In genomic region chr17:76182016-76182764, GRCh38 we compare ENCODE assay signal across 8 cellular contexts. TPM values are rescaled to one million over a fixed set of nuclear protein-coding genes. Genes with fewer than 3 reads are reported as not detected.
A peak's percentile ranks its signal among the peaks of the same experiment; 100 is the strongest.
DNase-seq lines count a peak whose midpoint lies in the region; ATAC-seq and TF ChIP-seq lines count a peak whose summit lies in the region.

No MANE protein-coding gene starts in this region.

- peak; percentile 14 for DNase-seq in AG04449 (ENCODE audit: low read depth, low spot score)
- peak; percentile 90 for DNase-seq in LNCaP clone FGC (ENCODE audit: low read depth)
- peak; percentile 94 for DNase-seq in activated T-cell treated with anti-CD3 and anti-CD28 coated beads for 24 hours (ENCODE audit: low read depth)
- peak; percentile 77 to 96 (median 91) for DNase-seq in naive thymus-derived CD8-positive, alpha-beta T cell
- peak; percentile 95 to 99 for DNase-seq in stimulated activated effector memory CD8-positive, alpha-beta T cell treated with anti-CD3 and anti-CD28 coated beads, Interleukin-12 subunit alpha, Interleukin-12 subunit beta, amount 100 ng/mL, for 72 hours (ENCODE audit: low spot score in 2 of 2)

- H3K36me3 Mint-ChIP-seq in naive thymus-derived CD8-positive, alpha-beta T cell, result peaks cover 5 to 12% (median 10%) of the 10 kb centered on the region in 3 donors
- H3K36me3 Mint-ChIP-seq in stimulated activated effector memory CD8-positive, alpha-beta T cell treated with anti-CD3 and anti-CD28 coated beads, Interleukin-12 subunit alpha, Interleukin-12 subunit beta, amount 100 ng/mL, for 72 hours, result no peaks in the 10 kb centered on the region

- ATAC-seq in GM18909 (IDR thresholded peaks at IDR 0.05; ENCODE audit: poor library complexity, unreplicated experiment) (peak; percentile 53), esophagus mucosa (peak; percentile 89)
- peak; percentile 70 to 73 for ATAC-seq in naive thymus-derived CD8-positive, alpha-beta T cell
- ATAC-seq in stimulated activated effector memory CD8-positive, alpha-beta T cell treated with anti-CD3 and anti-CD28 coated beads, Interleukin-12 subunit alpha, Interleukin-12 subunit beta, amount 100 ng/mL, for 72 hours, result peak; percentile 88

- H3K4me1 Mint-ChIP-seq in naive thymus-derived CD8-positive, alpha-beta T cell, result peaks cover 23 to 69% (median 60%) of the 10 kb centered on the region in 4 donors
- peaks cover 47% of the 10 kb centered on the region for H3K4me1 Mint-ChIP-seq in stimulated activated effector memory CD8-positive, alpha-beta T cell treated with anti-CD3 and anti-CD28 coated beads, Interleukin-12 subunit alpha, Interleukin-12 subunit beta, amount 100 ng/mL, for 72 hours

- peak overlapping the region in 9 of 10 donors; percentile 6 to 75 (median 55) for H3K4me3 Mint-ChIP-seq in naive thymus-derived CD8-positive, alpha-beta T cell
- peak overlapping the region; percentile 16 for H3K4me3 Mint-ChIP-seq in stimulated activated effector memory CD8-positive, alpha-beta T cell treated with anti-CD3 and anti-CD28 coated beads, Interleukin-12 subunit alpha, Interleukin-12 subunit beta, amount 100 ng/mL, for 72 hours

- H3K9me3 Mint-ChIP-seq in naive thymus-derived CD8-positive, alpha-beta T cell, result no peaks in the 10 kb centered on the region
- H3K9me3 Mint-ChIP-seq in stimulated activated effector memory CD8-positive, alpha-beta T cell treated with anti-CD3 and anti-CD28 coated beads, Interleukin-12 subunit alpha, Interleukin-12 subunit beta, amount 100 ng/mL, for 72 hours, result no peaks in the 10 kb centered on the region

- POLR2A ChIA-PET in AG04449 (lab: Yijun Ruan, JAX), result interaction anchor here (0.7 to 1.1 kb wide), 2 partner anchors 16 to 141 kb away, joined by 3 read pairs; no protein-coding TSS in a partner anchor
- POLR2A ChIA-PET in naive thymus-derived CD8-positive, alpha-beta T cell (lab: Charles Lee), result interaction anchor here (0.6 to 20.4 kb wide), 17 partner anchors 9 to 98 kb away, joined by 3 to 527 read pairs (median 5); partner anchors contain the start of genes FOXJ1 and UBALD2

- TF ChIP-seq CTCF in AG04449 (IDR thresholded peaks at IDR 0.05; ENCODE audit: insufficient read depth, low read length, missing control alignments) (peak; percentile 91), LNCaP clone FGC (IDR thresholded peaks at IDR 0.05; ENCODE audit: control insufficient read depth, extremely low read depth, insufficient read depth) (peak; percentile 93)

- H3K27me3 Mint-ChIP-seq in naive thymus-derived CD8-positive, alpha-beta T cell, result no peaks in the 10 kb centered on the region

- H3K4me3 ChIP-seq in AG04449 (ENCODE audit: low read depth, low read length) (no peak overlapping the region), LNCaP clone FGC (ENCODE audit: low read depth, low read length) (no peak overlapping the region)

- CTCF ChIA-PET in AG04449 (lab: Yijun Ruan, JAX), result interaction anchor here (0.6 to 8.0 kb wide), 36 partner anchors 8 to 277 kb away, joined by 3 to 137 read pairs (median 5); partner anchors contain the start of genes CDK3, EXOC7, FOXJ1 and MRPL38

- H3K27ac Mint-ChIP-seq in naive thymus-derived CD8-positive, alpha-beta T cell, result peak overlapping the region; percentile 31 to 98 (median 95)
- peak overlapping the region; percentile 76 for H3K27ac Mint-ChIP-seq in stimulated activated effector memory CD8-positive, alpha-beta T cell treated with anti-CD3 and anti-CD28 coated beads, Interleukin-12 subunit alpha, Interleukin-12 subunit beta, amount 100 ng/mL, for 72 hours

TF ChIP-seq in PFSK-1, 5 proteins besides CTCF, POLR2A, EP300 and RAD21:
- TF ChIP-seq SIN3A (IDR thresholded peaks at IDR 0.05; ENCODE audit: borderline replicate concordance, insufficient read depth, low read length) (no peak), FOXP2 (optimal IDR thresholded peaks at IDR 0.05; ENCODE audit: borderline replicate concordance, extremely low read depth, extremely low read length, insufficient read depth) (peak; percentile 34)

RNA-seq across cellular contexts. Expression of gene FOXJ1, which starts 41.1 kb away (rescaled TPM):
- polyA plus RNA-seq in PFSK-1 (2012; ENCODE audit: insufficient read length, low read depth), result 0.10 TPM
- not detected for total RNA-seq in esophagus mucosa
- total RNA-seq in naive thymus-derived CD8-positive, alpha-beta T cell, result 1 to 10 TPM; 3.4 to 3.7 TPM
- polyA plus RNA-seq in naive thymus-derived CD8-positive, alpha-beta T cell, result 1 to 10 TPM in 2 of 3 donors, under 1 TPM in 1; 0.28 to 2.8 (median 1.8) TPM

RNA-seq across cellular contexts. Expression of gene RNF157, which starts 58.1 kb away (rescaled TPM):
- polyA plus RNA-seq in PFSK-1 (2012; ENCODE audit: insufficient read length, low read depth), result 62.7 TPM
- total RNA-seq in esophagus mucosa, result 0.32 TPM
- total RNA-seq in naive thymus-derived CD8-positive, alpha-beta T cell, result 10 to 100 TPM; 46.1 to 46.4 TPM
- polyA plus RNA-seq in naive thymus-derived CD8-positive, alpha-beta T cell, result 10 to 100 TPM in 2 of 3 donors, 1 to 10 TPM in 1; 4.9 to 29.4 (median 10.5) TPM

Comparison
In these comparisons a context has a peak if more than half of its experiments do, and no peak if none do; other contexts are left out.
1. DNase-seq: peak in every context shown above with its lines; median percentile 97 in stimulated activated effector memory CD8-positive, alpha-beta T cell treated with anti-CD3 and anti-CD28 coated beads, Interleukin-12 subunit alpha, Interleukin-12 subunit beta, amount 100 ng/mL, for 72 hours; 94 in activated T-cell treated with anti-CD3 and anti-CD28 coated beads for 24 hours; 91 in naive thymus-derived CD8-positive, alpha-beta T cell; 90 in LNCaP clone FGC; 14 in AG04449.
2. RNA of gene RNF157, which starts 58.1 kb away (total RNA-seq): 46.1 to 46.4 TPM in naive thymus-derived CD8-positive, alpha-beta T cell; 0.32 TPM in esophagus mucosa (single experiment); every median in the first group is over 10 times any median in the second.
3. Peak in every context shown above with its lines, with median percentiles within 50 percentile points of each other: ATAC-seq.